In genomic region chr3:59049671-59050331, GRCh38 we compare ENCODE assay signal across 8 cellular contexts. TPM values are rescaled to one million over a fixed set of nuclear protein-coding genes. Genes with fewer than 3 reads are reported as not detected.
DNase-seq lines count a peak whose midpoint lies in the region; ATAC-seq and TF ChIP-seq lines count a peak whose summit lies in the region.

Gene CFAP20DC, minus strand, starts transcription at chr3:59050025. Its CDS starts 394 bp downstream, at chr3:59049631.

- H3K4me3 ChIP-seq in SJSA1 (peak within 1 kb of the TSS; percentile 53), testis (peak within 1 kb of the TSS; percentile 65 to 75)

- intact Hi-C loops in testis (cut with DNase I; ENCODE audit: low total_unique reads) = no loop called here

- TF ChIP-seq POLR2A in testis (IDR thresholded peaks at IDR 0.05) = no peak

- H3K27ac ChIP-seq in KOPT-K1 (ENCODE audit: low read depth, low read length, poor library complexity, severe bottlenecking) = peak within 1 kb of the TSS; percentile 42
- H3K27ac ChIP-seq in SJSA1 = peak within 1 kb of the TSS; percentile 77
- peak within 1 kb of the TSS; percentile 61 to 74 for H3K27ac ChIP-seq in testis

- peak; percentile 77 for DNase-seq in DMS79 treated with DMSO at 0.1 percent for 48 hours (lab: John Stamatoyannopoulos, UW)
- DNase-seq in SJSA1 (ENCODE audit: low read depth in 1 of 2, low spot score in 2 of 2) = peak; percentile 83 to 91
- peak; percentile 90 for DNase-seq in activated naive CD4-positive, alpha-beta T cell treated with anti-CD3 and anti-CD28 coated beads, Interleukin-2, amount 50 U/mL, for 16 hours
- DNase-seq in glomerular visceral epithelial cell (ENCODE audit: extremely low spot score) = peak; percentile 92
- DNase-seq in omental fat pad (ENCODE audit: low spot score) = peak; percentile 71
- peak; percentile 96 for DNase-seq in testis

- ATAC-seq in GM21825 (IDR thresholded peaks at IDR 0.05; ENCODE audit: unreplicated experiment) (peak; percentile 100), omental fat pad (ENCODE audit: low FRiP score) (peak; percentile 98)

- TF ChIP-seq CTCF in omental fat pad (IDR thresholded peaks at IDR 0.05) (no peak), testis (IDR thresholded peaks at IDR 0.05) (no peak)

- 0 to 7% methylated on average over 3 to 21 of the region's 60 CpGs for WGBS in testis, 2 donors

- H3K36me3 ChIP-seq in KOPT-K1 (ENCODE audit: insufficient read depth, low read length) (no peaks in the 10 kb centered on the region), SJSA1 (no peaks in the 10 kb centered on the region), testis (ENCODE audit: low read depth, missing control alignments) (no peaks in the 10 kb centered on the region)

- no peaks in the 10 kb centered on the region for H3K27me3 ChIP-seq in SJSA1 (replicated peaks)
- no peaks in the 10 kb centered on the region for H3K27me3 ChIP-seq in testis

- H3K9me3 ChIP-seq in KOPT-K1 (ENCODE audit: insufficient read depth, low read length, poor library complexity, severe bottlenecking) (no peaks in the 10 kb centered on the region), SJSA1 (replicated peaks) (no peaks in the 10 kb centered on the region), testis (no peaks in the 10 kb centered on the region)

- H3K4me1 ChIP-seq in SJSA1 (replicated peaks) = peaks cover 11% of the 10 kb centered on the region
- H3K4me1 ChIP-seq in testis = no peaks in the 10 kb centered on the region

RNA-seq across cellular contexts. Expression of gene CFAP20DC, which starts in this region (rescaled TPM):
- total RNA-seq in SJSA1 (2014; rRNA removed; shearing (Covaris generic)) = 4.8 and 6.1 TPM in 2 replicates
- under 1 TPM in 3 of 4 donors, not detected in 1; 0.25 to 0.36 (median 0.28) TPM for total RNA-seq in omental fat pad
- 10 to 100 TPM; 24.5 to 42.0 TPM for total RNA-seq in testis
- 62.8 TPM for polyA plus RNA-seq in testis (ENCODE audit: insufficient read depth, low read depth, low replicate concordance)

Comparison
In these comparisons a context has a peak if more than half of its experiments do, and no peak if none do; other contexts are left out.
1. Peak in every context shown above with its lines: DNase-seq, ATAC-seq, H3K4me3 ChIP-seq and H3K27ac ChIP-seq.
2. Peak in DNase-seq and ATAC-seq in omental fat pad; RNA of the gene not detected or under 1 TPM.